In the genomic region with DNA sequence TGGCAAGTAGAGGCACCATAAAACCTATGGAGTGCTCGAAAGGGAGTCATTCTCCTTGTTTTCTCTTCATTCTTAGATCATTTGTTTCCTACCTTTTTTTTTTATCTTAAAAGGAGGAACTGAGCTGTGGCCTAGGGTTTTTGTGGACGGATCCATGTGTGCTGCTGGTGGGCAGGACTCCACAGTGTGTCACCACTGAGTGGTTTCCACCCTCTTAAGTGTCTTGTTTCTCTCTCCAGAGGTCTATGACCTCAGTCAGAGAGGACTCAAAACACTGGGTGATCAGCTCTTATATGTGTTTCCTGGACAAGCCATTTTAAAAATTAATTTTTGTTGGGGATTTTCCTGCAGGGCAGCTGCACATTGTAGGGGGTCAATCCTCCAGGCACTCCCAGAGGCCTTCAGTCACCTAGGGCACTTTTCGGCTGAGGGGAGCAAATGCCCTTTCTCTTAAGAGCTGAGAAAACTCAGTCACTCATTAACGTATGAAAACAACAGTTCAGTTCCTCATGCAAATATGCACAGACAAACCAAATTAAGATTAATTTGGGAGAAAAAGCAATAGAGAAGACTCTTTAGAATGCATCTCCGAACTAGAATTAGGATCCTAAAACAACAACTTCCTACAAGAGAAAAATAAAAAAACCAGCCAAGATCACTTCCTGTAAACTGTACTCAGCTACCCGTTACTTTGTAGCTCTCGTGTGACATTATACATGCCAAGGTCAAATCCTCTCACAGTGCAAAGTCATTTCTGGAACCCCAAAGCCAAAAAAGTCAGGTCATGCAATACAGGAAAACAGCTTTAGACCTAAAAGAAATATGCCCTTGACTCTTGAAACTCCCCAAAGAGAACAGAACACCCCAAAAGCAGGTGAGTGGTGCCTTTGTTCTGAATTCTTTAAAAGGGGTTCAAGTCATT, we compare ENCODE assay signal across 12 cellular contexts. TPM values are rescaled to one million over a fixed set of nuclear protein-coding genes. Genes with fewer than 3 reads are reported as not detected.
A peak's percentile ranks its signal among the peaks of the same experiment; 100 is the strongest.
DNase-seq lines count a peak whose midpoint lies in the region; ATAC-seq, FAIRE-seq and TF ChIP-seq lines count a peak whose summit lies in the region.
"Had no signal": no experiment of that assay in that cellular context is flagged by ENCODE, and none has a peak within 500 bp of the region (broad histone marks: within the 10 kb centered on the region; RNA-seq: fewer than 3 reads in every experiment).

No MANE protein-coding gene starts in this region.

- no peak overlapping the region for H3K4me3 ChIP-seq in colonic mucosa
- H3K4me3 ChIP-seq in kidney (ENCODE audit: low read length in 2 of 2): no peak overlapping the region

- intact Hi-C loops in colonic mucosa (cut with DNase I): no loop called here
- intact Hi-C loops in kidney (cut with DNase I): no loop called here

- H3K4me1 ChIP-seq in colonic mucosa: peaks cover 6% of the 10 kb centered on the region
- H3K4me1 ChIP-seq in kidney (ENCODE audit: control insufficient read depth in 1 of 2, insufficient read depth in 1 of 2, low read depth in 1 of 2, low read length in 2 of 2): peaks cover 0 to 14% of the 10 kb centered on the region in 2 donors

- no peaks in the 10 kb centered on the region for H3K27me3 ChIP-seq in colonic mucosa

- peak overlapping the region; percentile 80 for H3K27ac ChIP-seq in colonic mucosa
- H3K27ac ChIP-seq in kidney (ENCODE audit: low read depth in 2 of 2, low read length in 2 of 2): no peak overlapping the region
- H3K27ac ChIP-seq: KMS-11 had no signal

- TF ChIP-seq CTCF in colonic mucosa (IDR thresholded peaks at IDR 0.05) (no peak), kidney (IDR thresholded peaks at IDR 0.05; ENCODE audit: borderline replicate concordance, extremely low read depth, insufficient read depth) (no peak)

- ATAC-seq in GM19467 (IDR thresholded peaks at IDR 0.05; ENCODE audit: unreplicated experiment): peak; percentile 58
- peak; percentile 60 for ATAC-seq in HG03175 (IDR thresholded peaks at IDR 0.05; ENCODE audit: unreplicated experiment)
- ATAC-seq in GM21447 (IDR thresholded peaks at IDR 0.05; ENCODE audit: unreplicated experiment): no peak
- ATAC-seq: natural killer cell had no signal

- peak overlapping the region in 1 of 2 donors; percentile 34 for H3K9ac ChIP-seq in colonic mucosa (ENCODE audit: low read depth in 2 of 2, low read length in 2 of 2)
- H3K9ac ChIP-seq in kidney (ENCODE audit: low read length in 2 of 2): no peak overlapping the region
- H3K9ac ChIP-seq: KMS-11 had no signal

- peak; percentile 82 for FAIRE-seq in GM18507 (lab: Jason Lieb, UNC)
- no peak for FAIRE-seq in kidney (lab: Jason Lieb, UNC)

- no peaks in the 10 kb centered on the region for H3K9me3 ChIP-seq in colonic mucosa
- H3K9me3 ChIP-seq in kidney (ENCODE audit: control insufficient read depth in 1 of 2, low read length in 2 of 2): peaks cover 0 to 2% of the 10 kb centered on the region in 2 donors

- DNase-seq in GM18507 (ENCODE audit: extremely low spot score, insufficient read length, low read depth) (no peak), colonic mucosa (no peak), NCI-H1417 (lab: John Stamatoyannopoulos, UW) (no peak), anterior cingulate cortex (lab: John Stamatoyannopoulos, UW) (no peak), kidney (no peak)
- DNase-seq: foreskin melanocyte, natural killer cell had no signal

- no peaks in the 10 kb centered on the region for H3K36me3 ChIP-seq in colonic mucosa
- no peaks in the 10 kb centered on the region for H3K36me3 ChIP-seq in kidney (ENCODE audit: control insufficient read depth in 1 of 2, insufficient read depth in 2 of 2, low read length in 2 of 2)

RNA-seq across cellular contexts. Expression of gene FAM3D, which starts 27.6 kb away (rescaled TPM):
- total RNA-seq in colonic mucosa (100 to 1,000 TPM; 646 to 707 TPM), kidney (0.60 TPM)
- polyA plus RNA-seq in kidney (ENCODE audit: insufficient read depth, low read depth, low replicate concordance): 0.41 TPM
- total RNA-seq: Daoy, natural killer cell had no signal

Comparison
In these comparisons a context has a peak if more than half of its experiments do, and no peak if none do; other contexts are left out.
1. RNA of gene FAM3D, which starts 27.6 kb away (total RNA-seq): 646 to 707 TPM in colonic mucosa; 0.60 TPM in kidney (single experiment); every median in the first group is over 100 times any median in the second.